8 cellular contexts compared by ENCODE assay signal in genomic region chr18:34976534-34976898, GRCh38.
DNase-seq lines count a peak whose midpoint lies in the region; ATAC-seq and TF ChIP-seq lines count a peak whose summit lies in the region.

No MANE protein-coding gene starts in this region.

- POLR2A ChIA-PET in activated CD4-positive, alpha-beta T cell treated with anti-CD3 and anti-CD28 coated beads, Interleukin-2, amount 10 ng/mL, durations not matched to agents 7 days and 5 days (lab: Charles Lee), result interaction anchor here (0.6 kb wide), 1 partner anchor 53 kb away, joined by 4 read pairs; no protein-coding TSS in a partner anchor
- POLR2A ChIA-PET in activated CD8-positive, alpha-beta T cell treated with anti-CD3 and anti-CD28 coated beads, Interleukin-2, amount 10 ng/mL, durations not matched to agents 7 days and 5 days (lab: Charles Lee), result no interaction called here

- H3K27me3 ChIP-seq in layer of hippocampus (ENCODE audit: control insufficient read depth, insufficient read depth, low read length), result no peaks in the 10 kb centered on the region
- H3K27me3 ChIP-seq in thyroid gland, result no peaks in the 10 kb centered on the region

- peak overlapping the region; percentile 55 to 83 (median 71) for H3K4me3 ChIP-seq in thyroid gland (replicated peaks in 1 of 3)

- TF ChIP-seq CTCF in thyroid gland (IDR thresholded peaks at IDR 0.05), result no peak
- no peak for TF ChIP-seq CTCF in GM13977 (IDR thresholded peaks at IDR 0.05; ENCODE audit: extremely low read depth, insufficient read depth, missing control alignments)

- no peaks in the 10 kb centered on the region for H3K9me3 Mint-ChIP-seq in activated CD4-positive, alpha-beta T cell treated with anti-CD3 and anti-CD28 coated beads, Interleukin-2, amount 10 ng/mL, durations not matched to agents 7 days and 5 days
- no peaks in the 10 kb centered on the region for H3K9me3 Mint-ChIP-seq in activated CD8-positive, alpha-beta T cell treated with anti-CD3 and anti-CD28 coated beads, Interleukin-2, amount 10 ng/mL, durations not matched to agents 7 days and 5 days (ENCODE audit: insufficient read depth)

- peaks cover 34% of the 10 kb centered on the region for H3K27me3 Mint-ChIP-seq in activated CD4-positive, alpha-beta T cell treated with anti-CD3 and anti-CD28 coated beads, Interleukin-2, amount 10 ng/mL, durations not matched to agents 7 days and 5 days
- H3K27me3 Mint-ChIP-seq in activated CD8-positive, alpha-beta T cell treated with anti-CD3 and anti-CD28 coated beads, Interleukin-2, amount 10 ng/mL, durations not matched to agents 7 days and 5 days (ENCODE audit: low read depth), result peaks cover 28% of the 10 kb centered on the region

- H3K9me3 ChIP-seq in thyroid gland, result no peaks in the 10 kb centered on the region

- peak overlapping the region; percentile 76 for H3K4me3 Mint-ChIP-seq in activated CD4-positive, alpha-beta T cell treated with anti-CD3 and anti-CD28 coated beads, Interleukin-2, amount 10 ng/mL, durations not matched to agents 7 days and 5 days
- H3K4me3 Mint-ChIP-seq in activated CD8-positive, alpha-beta T cell treated with anti-CD3 and anti-CD28 coated beads, Interleukin-2, amount 10 ng/mL, durations not matched to agents 7 days and 5 days, result peak overlapping the region; percentile 80

- H3K36me3 Mint-ChIP-seq in activated CD4-positive, alpha-beta T cell treated with anti-CD3 and anti-CD28 coated beads, Interleukin-2, amount 10 ng/mL, durations not matched to agents 7 days and 5 days (ENCODE audit: low read depth), result no peaks in the 10 kb centered on the region
- H3K36me3 Mint-ChIP-seq in activated CD8-positive, alpha-beta T cell treated with anti-CD3 and anti-CD28 coated beads, Interleukin-2, amount 10 ng/mL, durations not matched to agents 7 days and 5 days (ENCODE audit: low read depth), result no peaks in the 10 kb centered on the region

- H3K27ac ChIP-seq in layer of hippocampus (ENCODE audit: low read depth, low read length), result peak overlapping the region; percentile 94
- H3K27ac ChIP-seq in thyroid gland, result peak overlapping the region; percentile 4 to 67 (median 12)

- no peak for ATAC-seq in activated CD8-positive, alpha-beta T cell treated with anti-CD3 and anti-CD28 coated beads, Interleukin-2, amount 10 ng/mL, durations not matched to agents 7 days and 5 days
- ATAC-seq in activated CD4-positive, CD25-positive, alpha-beta regulatory T cell treated with anti-CD3 and anti-CD28 coated beads, Interleukin-2, amount 50 U/mL, for 24 hours, result no peak
- ATAC-seq in HG02623 (IDR thresholded peaks at IDR 0.05; ENCODE audit: unreplicated experiment), result no peak

- intact Hi-C loops in thyroid gland (cut with DNase I), result no loop called here

- no peak for DNase-seq in activated CD4-positive, alpha-beta T cell treated with anti-CD3 and anti-CD28 coated beads, Interleukin-2, amount 10 ng/mL, durations not matched to agents 7 days and 5 days
- DNase-seq in activated CD4-positive, alpha-beta T cell treated with anti-CD3 and anti-CD28 coated beads, Interleukin-2, amount 50 U/mL, for 1 hour, result no peak
- DNase-seq in activated CD8-positive, alpha-beta T cell treated with anti-CD3 and anti-CD28 coated beads, Interleukin-2, amount 10 ng/mL, durations not matched to agents 7 days and 5 days, result no peak
- DNase-seq in thyroid gland, result no peak
- no peak for DNase-seq in GM13977 (ENCODE audit: low spot score)

- H3K4me1 Mint-ChIP-seq in activated CD4-positive, alpha-beta T cell treated with anti-CD3 and anti-CD28 coated beads, Interleukin-2, amount 10 ng/mL, durations not matched to agents 7 days and 5 days, result peaks cover 25% of the 10 kb centered on the region
- peaks cover 18% of the 10 kb centered on the region for H3K4me1 Mint-ChIP-seq in activated CD8-positive, alpha-beta T cell treated with anti-CD3 and anti-CD28 coated beads, Interleukin-2, amount 10 ng/mL, durations not matched to agents 7 days and 5 days (ENCODE audit: low read depth)

- in situ Hi-C loops in GM13977 (cut with MboI; ENCODE audit: low pct_unique_long_range_greater_than_20kb, low sequenced_read_pairs, unreplicated experiment), result no loop called here

- CTCF ChIA-PET in activated CD4-positive, alpha-beta T cell treated with anti-CD3 and anti-CD28 coated beads, Interleukin-2, amount 10 ng/mL, durations not matched to agents 7 days and 5 days (lab: Charles Lee), result no interaction called here
- CTCF ChIA-PET in activated CD8-positive, alpha-beta T cell treated with anti-CD3 and anti-CD28 coated beads, Interleukin-2, amount 10 ng/mL, durations not matched to agents 7 days and 5 days (lab: Charles Lee), result interaction anchor here (1.5 kb wide), 1 partner anchor 70 kb away, joined by 4 read pairs; no protein-coding TSS in a partner anchor

- no peaks in the 10 kb centered on the region for H3K4me1 ChIP-seq in thyroid gland

- TF ChIP-seq POLR2A in thyroid gland (IDR thresholded peaks at IDR 0.05), result no peak

- no peak overlapping the region for H3K27ac Mint-ChIP-seq in activated CD4-positive, alpha-beta T cell treated with anti-CD3 and anti-CD28 coated beads, Interleukin-2, amount 10 ng/mL, durations not matched to agents 7 days and 5 days
- no peak overlapping the region for H3K27ac Mint-ChIP-seq in activated CD8-positive, alpha-beta T cell treated with anti-CD3 and anti-CD28 coated beads, Interleukin-2, amount 10 ng/mL, durations not matched to agents 7 days and 5 days

- H3K36me3 ChIP-seq in thyroid gland, result no peaks in the 10 kb centered on the region

- 1 to 2% methylated on average over 15 to 19 of the region's 19 CpGs for WGBS in thyroid gland, 2 donors
